21 cellular contexts compared by ENCODE assay signal in genomic region chr14:62213516-62213915, GRCh38.
A peak's percentile ranks its signal among the peaks of the same experiment; 100 is the strongest.
DNase-seq lines count a peak whose midpoint lies in the region; ATAC-seq, FAIRE-seq and TF ChIP-seq lines count a peak whose summit lies in the region.
"Had no signal": no experiment of that assay in that cellular context is flagged by ENCODE, and none has a peak within 500 bp of the region (broad histone marks: within the 10 kb centered on the region; RNA-seq: fewer than 3 reads in every experiment).

No MANE protein-coding gene starts in this region.

- peaks cover 8% of the 10 kb centered on the region for H3K4me1 ChIP-seq in astrocyte (ENCODE audit: insufficient read depth, low read length)
- H3K4me1 ChIP-seq: gastrocnemius medialis, psoas muscle, tibial nerve had no signal

- no peaks in the 10 kb centered on the region for H3K79me2 ChIP-seq in astrocyte (ENCODE audit: insufficient read depth, low read length)

- H3K4me3 ChIP-seq in astrocyte (ENCODE audit: insufficient read depth, low read depth, low read length): no peak overlapping the region
- H3K4me3 ChIP-seq: gastrocnemius medialis, psoas muscle, SK-N-MC, tibial nerve had no signal

- H3K36me3 ChIP-seq in astrocyte (ENCODE audit: insufficient read depth, low read length): no peaks in the 10 kb centered on the region
- H3K36me3 ChIP-seq: gastrocnemius medialis, tibial nerve, WERI-Rb-1 had no signal

- H3K27me3 Mint-ChIP-seq in astrocyte (ENCODE audit: low read depth, unreplicated experiment): no peaks in the 10 kb centered on the region
- peaks cover 0 to 6% of the 10 kb centered on the region in 2 donors for H3K27me3 Mint-ChIP-seq in effector memory CD8-positive, alpha-beta T cell
- H3K27me3 Mint-ChIP-seq: activated naive CD8-positive, alpha-beta T cell treated with anti-CD3 and anti-CD28 coated beads, Interleukin-2, amount 10 ng/mL, durations not matched to agents 7 days and 5 days had no signal

- H3K27me3 ChIP-seq in astrocyte (ENCODE audit: insufficient read depth, low read length): no peaks in the 10 kb centered on the region
- H3K27me3 ChIP-seq: gastrocnemius medialis, tibial nerve had no signal

- no peak for ATAC-seq in effector memory CD8-positive, alpha-beta T cell (replicated peaks)
- ATAC-seq: gastrocnemius medialis, psoas muscle had no signal

- DNase-seq in NCI-H1694 (lab: John Stamatoyannopoulos, UW) (peak; percentile 0), NCI-H1694 treated with DMSO at 0.1 percent for 48 hours (lab: John Stamatoyannopoulos, UW) (no peak), NCI-H128 (lab: John Stamatoyannopoulos, UW; ENCODE audit: unreplicated experiment) (peak; percentile 54), astrocyte (ENCODE audit: low read depth) (peak; percentile 92), left kidney (ENCODE audit: low read depth, low spot score) (peak; percentile 14), NCI-H146 (lab: John Stamatoyannopoulos, UW) (no peak), amygdala (lab: John Stamatoyannopoulos, UW) (no peak)
- DNase-seq in effector memory CD8-positive, alpha-beta T cell: no peak
- DNase-seq: activated naive CD8-positive, alpha-beta T cell treated with anti-CD3 and anti-CD28 coated beads, Interleukin-2, amount 10 ng/mL, durations not matched to agents 7 days and 5 days; CD4-positive, alpha-beta memory T cell; gastrocnemius medialis; GF-D8; HFFc6; kidney; NCI-H1417 treated with DMSO at 0.1 percent for 48 hours; psoas muscle; stimulated activated CD8-positive, alpha-beta memory T cell treated with anti-CD3 and anti-CD28 coated beads, Interleukin-4, amount 100 ng/mL, for 48 hours; WERI-Rb-1 had no signal

- H3K27ac ChIP-seq in astrocyte (ENCODE audit: low read depth, low read length): no peak overlapping the region
- H3K27ac ChIP-seq: gastrocnemius medialis, psoas muscle, SK-N-MC, tibial nerve, WERI-Rb-1 had no signal

- no peak for TF ChIP-seq CTCF in astrocyte (IDR thresholded peaks at IDR 0.05; ENCODE audit: insufficient read depth, low read depth, low read length)

- H3K4me2 ChIP-seq in astrocyte (ENCODE audit: low read length): no peak overlapping the region

- H3K27ac Mint-ChIP-seq in astrocyte (ENCODE audit: unreplicated experiment): no peak overlapping the region
- no peak overlapping the region for H3K27ac Mint-ChIP-seq in effector memory CD8-positive, alpha-beta T cell
- H3K27ac Mint-ChIP-seq: activated naive CD8-positive, alpha-beta T cell treated with anti-CD3 and anti-CD28 coated beads, Interleukin-2, amount 10 ng/mL, durations not matched to agents 7 days and 5 days; CD4-positive, alpha-beta memory T cell; HFFc6 had no signal

- no peaks in the 10 kb centered on the region for H3K9me3 Mint-ChIP-seq in astrocyte (ENCODE audit: unreplicated experiment)
- H3K9me3 Mint-ChIP-seq in effector memory CD8-positive, alpha-beta T cell: no peaks in the 10 kb centered on the region
- H3K9me3 Mint-ChIP-seq: activated naive CD8-positive, alpha-beta T cell treated with anti-CD3 and anti-CD28 coated beads, Interleukin-2, amount 10 ng/mL, durations not matched to agents 7 days and 5 days; HFFc6 had no signal

- no peaks in the 10 kb centered on the region for H4K20me1 ChIP-seq in astrocyte (ENCODE audit: insufficient read depth, low read length)

- H3K9ac ChIP-seq in astrocyte (ENCODE audit: low read length): no peak overlapping the region

- H3K36me3 Mint-ChIP-seq in astrocyte (ENCODE audit: low read depth, unreplicated experiment): no peaks in the 10 kb centered on the region
- H3K36me3 Mint-ChIP-seq in effector memory CD8-positive, alpha-beta T cell (ENCODE audit: insufficient read depth): no peaks in the 10 kb centered on the region
- H3K36me3 Mint-ChIP-seq: activated naive CD8-positive, alpha-beta T cell treated with anti-CD3 and anti-CD28 coated beads, Interleukin-2, amount 10 ng/mL, durations not matched to agents 7 days and 5 days; CD4-positive, alpha-beta memory T cell had no signal

- no peak for FAIRE-seq in astrocyte (lab: Jason Lieb, UNC)
- FAIRE-seq: A204.1, kidney had no signal

- no peaks in the 10 kb centered on the region for H3K9me3 ChIP-seq in astrocyte (ENCODE audit: insufficient read depth, low read depth, low read length)
- H3K9me3 ChIP-seq: gastrocnemius medialis, psoas muscle, tibial nerve had no signal

- no peak overlapping the region for H3K4me3 Mint-ChIP-seq in astrocyte (ENCODE audit: unreplicated experiment)
- H3K4me3 Mint-ChIP-seq in effector memory CD8-positive, alpha-beta T cell: no peak overlapping the region
- H3K4me3 Mint-ChIP-seq: activated naive CD8-positive, alpha-beta T cell treated with anti-CD3 and anti-CD28 coated beads, Interleukin-2, amount 10 ng/mL, durations not matched to agents 7 days and 5 days; CD4-positive, alpha-beta memory T cell; HFFc6 had no signal

- no peak overlapping the region for H2AFZ ChIP-seq in astrocyte (ENCODE audit: low read depth, low read length)

- H3K4me1 Mint-ChIP-seq in astrocyte (ENCODE audit: low read depth, unreplicated experiment): peaks cover 2% of the 10 kb centered on the region
- H3K4me1 Mint-ChIP-seq in effector memory CD8-positive, alpha-beta T cell (ENCODE audit: low read depth in 2 of 2): no peaks in the 10 kb centered on the region
- H3K4me1 Mint-ChIP-seq: activated naive CD8-positive, alpha-beta T cell treated with anti-CD3 and anti-CD28 coated beads, Interleukin-2, amount 10 ng/mL, durations not matched to agents 7 days and 5 days; CD4-positive, alpha-beta memory T cell had no signal

Comparison
In these comparisons a context has a peak if more than half of its experiments do, and no peak if none do; other contexts are left out.
1. DNase-seq: peak in NCI-H1694 (single experiment), NCI-H128 (single experiment), astrocyte (single experiment) and left kidney (single experiment); none in NCI-H1694 treated with DMSO at 0.1 percent for 48 hours (single experiment), effector memory CD8-positive, alpha-beta T cell (0 of 3), NCI-H146 (single experiment) and amygdala (0 of 56).